In genomic region chr4:110977554-110977953, GRCh38 we compare ENCODE assay signal across 28 cellular contexts.
"Had no signal": no experiment of that assay in that cellular context is flagged by ENCODE, and none has a peak within 500 bp of the region (broad histone marks: within the 10 kb centered on the region; RNA-seq: fewer than 3 reads in every experiment).

No MANE protein-coding gene starts in this region.

- H3K9me3 ChIP-seq: ascending aorta, SJCRH30 had no signal

- H3K4me3 ChIP-seq: ascending aorta, cardiac muscle cell, SJCRH30, SK-N-MC had no signal

- H3K27me3 ChIP-seq: ascending aorta, SJCRH30 had no signal

- H3K27ac ChIP-seq: ascending aorta, cardiac muscle cell, SJCRH30, SK-N-MC had no signal

- H3K4me1 ChIP-seq: ascending aorta had no signal

- DNase-seq: activated CD4-positive, alpha-beta T cell treated with anti-CD3 and anti-CD28 coated beads, Interleukin-2, amount 10 ng/mL, durations not matched to agents 24 days and 14 days; activated CD4-positive, alpha-beta T cell treated with anti-CD3 and anti-CD28 coated beads, Interleukin-2, amount 50 U/mL, for 4 hours; activated CD8-positive, alpha-beta T cell treated with anti-CD3 and anti-CD28 coated beads for 36 hours; activated effector memory CD4-positive, alpha-beta T cell treated with anti-CD3 and anti-CD28 coated beads, Interleukin-2, amount 50 U/mL, for 16 hours; activated naive CD4-positive, alpha-beta T cell; activated naive CD4-positive, alpha-beta T cell treated with anti-CD3 and anti-CD28 coated beads, Interleukin-2, amount 50 U/mL, for 16 hours; activated naive CD8-positive, alpha-beta T cell treated with anti-CD3 and anti-CD28 coated beads for 36 hours; activated T-cell treated with anti-CD3 and anti-CD28 coated beads, Interleukin-2, amount 50 U/mL, for 1 hour; activated T-cell treated with anti-CD3 and anti-CD28 coated beads, Interleukin-2, amount 50 U/mL, for 72 hours; amygdala; Kasumi-1; KG1; MM.1S; MV-4-11; NCI-H1092; NCI-H1436 treated with DMSO at 0.1 percent for 48 hours; NCI-H1694 treated with DMSO at 0.1 percent for 48 hours; NCI-H2029; NCI-H345; NCI-H524 treated with DMSO at 0.1 percent for 48 hours; OCI-M1; Right ventricle myocardium superior; SJCRH30; T1000 had no signal

- H3K36me3 ChIP-seq: ascending aorta, cardiac muscle cell, SJCRH30 had no signal

- ATAC-seq: activated CD8-positive, alpha-beta T cell treated with anti-CD3 and anti-CD28 coated beads for 36 hours; activated T-cell treated with anti-CD3 and anti-CD28 coated beads, Interleukin-2, amount 50 U/mL, for 72 hours; activated T-helper 17 cell treated with anti-CD3 and anti-CD28 coated beads, Interleukin-2, amount 50 U/mL, for 72 hours had no signal
